ENCODE assay signal across 23 cellular contexts in genomic region chr11:114343020-114343419, GRCh38. TPM values are rescaled to one million over a fixed set of nuclear protein-coding genes. Genes with fewer than 3 reads are reported as not detected.
"Had no signal": no experiment of that assay in that cellular context is flagged by ENCODE, and none has a peak within 500 bp of the region (broad histone marks: within the 10 kb centered on the region; RNA-seq: fewer than 3 reads in every experiment).

No MANE protein-coding gene starts in this region.

- H3K9me3 ChIP-seq: SJSA1 had no signal

- H3K27ac ChIP-seq: SJSA1, SK-N-MC had no signal

- H3K27me3 ChIP-seq: SJSA1 had no signal

- H3K4me3 ChIP-seq: SJSA1, SK-N-MC had no signal

- DNase-seq: KBM-7; NCI-H1092 treated with DMSO at 0.1 percent for 48 hours; NCI-H1436; NCI-H187; NCI-H2029; NCI-H2081 treated with DMSO at 0.1 percent for 48 hours; NCI-H2171; NCI-H226; NCI-H446; NCI-H510A; NCI-H524 treated with DMSO at 0.1 percent for 48 hours; NCI-H69; NCI-H774; NK-92 treated with Interleukin-12 subunit alpha and Interleukin-12 subunit beta, amount 100 ng/mL, for 24 hours; Right ventricle myocardium superior; RPMI8226; SIG-M5 had no signal

- H3K36me3 ChIP-seq: SJSA1 had no signal

- FAIRE-seq: RCC 7860 had no signal

RNA-seq across cellular contexts. Expression of gene NNMT, which starts 46.8 kb away (rescaled TPM):
- total RNA-seq: OCI-LY7; T-helper 1 cell treated with Interleukin-12 subunit alpha and Interleukin-12 subunit beta and Interleukin-4 antibody, amounts not matched to agents 30 ng/mL and 1 ng/mL, for 36 hours had no signal
- polyA plus RNA-seq: IgD-negative memory B cell had no signal
